1 cellular context compared by ENCODE assay signal in the genomic region with DNA sequence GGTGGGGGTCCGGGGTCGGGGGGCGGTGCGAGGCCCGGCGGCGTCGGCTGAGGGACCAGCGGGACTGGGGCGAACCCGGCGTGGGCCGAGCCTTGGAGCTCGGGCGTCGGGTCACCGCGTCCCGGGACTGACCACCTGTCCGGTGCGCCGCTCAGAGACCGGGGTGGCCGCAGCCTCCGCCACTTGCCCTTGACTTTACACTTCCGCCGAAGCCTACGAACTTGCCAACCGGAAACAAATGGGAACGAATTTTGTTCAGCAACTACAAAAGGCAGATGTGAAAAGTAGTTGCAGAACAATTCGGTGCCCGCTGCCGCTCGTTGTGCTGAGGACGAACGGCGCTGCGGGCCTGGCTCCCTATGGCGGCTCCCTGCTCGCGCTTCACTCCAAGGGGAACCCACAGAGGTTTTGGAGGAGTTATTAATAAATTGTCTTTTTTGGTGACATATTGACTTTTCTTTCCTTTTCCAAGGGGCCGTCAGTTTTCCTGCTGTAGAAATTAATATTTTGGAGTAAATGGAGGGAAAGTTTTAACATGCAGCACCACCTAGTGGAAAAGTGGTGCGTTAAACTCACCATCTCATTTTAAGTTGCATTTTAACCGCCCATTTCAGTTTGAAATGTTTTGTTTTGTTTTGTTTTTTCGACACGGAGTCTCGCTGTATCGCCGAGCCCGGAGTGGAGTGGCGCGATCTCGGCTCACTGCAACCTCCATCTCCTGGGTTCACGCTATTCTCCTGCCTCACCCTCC.
A peak's percentile ranks its signal among the peaks of the same experiment; 100 is the strongest.
TF ChIP-seq lines count a peak whose summit lies in the region.

No MANE protein-coding gene starts in this region.

TF ChIP-seq in GM12878, 131 proteins besides CTCF, POLR2A, EP300 and RAD21 (continued from another document):
- TF ChIP-seq, protein P1, sequence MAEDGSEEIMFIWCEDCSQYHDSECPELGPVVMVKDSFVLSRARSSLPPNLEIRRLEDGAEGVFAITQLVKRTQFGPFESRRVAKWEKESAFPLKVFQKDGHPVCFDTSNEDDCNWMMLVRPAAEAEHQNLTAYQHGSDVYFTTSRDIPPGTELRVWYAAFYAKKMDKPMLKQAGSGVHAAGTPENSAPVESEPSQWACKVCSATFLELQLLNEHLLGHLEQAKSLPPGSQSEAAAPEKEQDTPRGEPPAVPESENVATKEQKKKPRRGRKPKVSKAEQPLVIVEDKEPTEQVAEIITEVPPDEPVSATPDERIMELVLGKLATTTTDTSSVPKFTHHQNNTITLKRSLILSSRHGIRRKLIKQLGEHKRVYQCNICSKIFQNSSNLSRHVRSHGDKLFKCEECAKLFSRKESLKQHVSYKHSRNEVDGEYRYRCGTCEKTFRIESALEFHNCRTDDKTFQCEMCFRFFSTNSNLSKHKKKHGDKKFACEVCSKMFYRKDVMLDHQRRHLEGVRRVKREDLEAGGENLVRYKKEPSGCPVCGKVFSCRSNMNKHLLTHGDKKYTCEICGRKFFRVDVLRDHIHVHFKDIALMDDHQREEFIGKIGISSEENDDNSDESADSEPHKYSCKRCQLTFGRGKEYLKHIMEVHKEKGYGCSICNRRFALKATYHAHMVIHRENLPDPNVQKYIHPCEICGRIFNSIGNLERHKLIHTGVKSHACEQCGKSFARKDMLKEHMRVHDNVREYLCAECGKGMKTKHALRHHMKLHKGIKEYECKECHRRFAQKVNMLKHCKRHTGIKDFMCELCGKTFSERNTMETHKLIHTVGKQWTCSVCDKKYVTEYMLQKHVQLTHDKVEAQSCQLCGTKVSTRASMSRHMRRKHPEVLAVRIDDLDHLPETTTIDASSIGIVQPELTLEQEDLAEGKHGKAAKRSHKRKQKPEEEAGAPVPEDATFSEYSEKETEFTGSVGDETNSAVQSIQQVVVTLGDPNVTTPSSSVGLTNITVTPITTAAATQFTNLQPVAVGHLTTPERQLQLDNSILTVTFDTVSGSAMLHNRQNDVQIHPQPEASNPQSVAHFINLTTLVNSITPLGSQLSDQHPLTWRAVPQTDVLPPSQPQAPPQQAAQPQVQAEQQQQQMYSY (CRISPR knock-in tag; IDR thresholded peaks at IDR 0.05) = no peak
- no peak for TF ChIP-seq ZNF217 (IDR thresholded peaks at IDR 0.05)
- TF ChIP-seq, protein P2, sequence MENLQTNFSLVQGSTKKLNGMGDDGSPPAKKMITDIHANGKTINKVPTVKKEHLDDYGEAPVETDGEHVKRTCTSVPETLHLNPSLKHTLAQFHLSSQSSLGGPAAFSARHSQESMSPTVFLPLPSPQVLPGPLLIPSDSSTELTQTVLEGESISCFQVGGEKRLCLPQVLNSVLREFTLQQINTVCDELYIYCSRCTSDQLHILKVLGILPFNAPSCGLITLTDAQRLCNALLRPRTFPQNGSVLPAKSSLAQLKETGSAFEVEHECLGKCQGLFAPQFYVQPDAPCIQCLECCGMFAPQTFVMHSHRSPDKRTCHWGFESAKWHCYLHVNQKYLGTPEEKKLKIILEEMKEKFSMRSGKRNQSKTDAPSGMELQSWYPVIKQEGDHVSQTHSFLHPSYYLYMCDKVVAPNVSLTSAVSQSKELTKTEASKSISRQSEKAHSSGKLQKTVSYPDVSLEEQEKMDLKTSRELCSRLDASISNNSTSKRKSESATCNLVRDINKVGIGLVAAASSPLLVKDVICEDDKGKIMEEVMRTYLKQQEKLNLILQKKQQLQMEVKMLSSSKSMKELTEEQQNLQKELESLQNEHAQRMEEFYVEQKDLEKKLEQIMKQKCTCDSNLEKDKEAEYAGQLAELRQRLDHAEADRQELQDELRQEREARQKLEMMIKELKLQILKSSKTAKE (IDR thresholded peaks at IDR 0.05; ENCODE audit: low read depth, poor library complexity, severe bottlenecking) = peak; percentile 80
- no peak for TF ChIP-seq BRCA1 (IDR thresholded peaks at IDR 0.05; ENCODE audit: low read depth, low read length)
- no peak for TF ChIP-seq ATF7 (IDR thresholded peaks at IDR 0.05; ENCODE audit: low read depth)
- peak; percentile 34; the same call in 1 of the 2 replicates for TF ChIP-seq GABPA (IDR thresholded peaks at IDR 0.05; ENCODE audit: low read depth)
- TF ChIP-seq RBBP5 (conservative IDR thresholded peaks at IDR 0.05) = no peak
- TF ChIP-seq CHD2 (IDR thresholded peaks at IDR 0.05; ENCODE audit: borderline replicate concordance, low read depth, low read length) = no peak
- no peak for TF ChIP-seq HDGF (IDR thresholded peaks at IDR 0.05)
- TF ChIP-seq DPF2 (IDR thresholded peaks at IDR 0.05) = no peak
- no peak for TF ChIP-seq SREBF1 (IDR thresholded peaks at IDR 0.05; ENCODE audit: low read length)
- TF ChIP-seq SUPT20H (IDR thresholded peaks at IDR 0.05; ENCODE audit: borderline replicate concordance, control insufficient read depth, low read depth, low read length) = no peak
- TF ChIP-seq, protein P3, sequence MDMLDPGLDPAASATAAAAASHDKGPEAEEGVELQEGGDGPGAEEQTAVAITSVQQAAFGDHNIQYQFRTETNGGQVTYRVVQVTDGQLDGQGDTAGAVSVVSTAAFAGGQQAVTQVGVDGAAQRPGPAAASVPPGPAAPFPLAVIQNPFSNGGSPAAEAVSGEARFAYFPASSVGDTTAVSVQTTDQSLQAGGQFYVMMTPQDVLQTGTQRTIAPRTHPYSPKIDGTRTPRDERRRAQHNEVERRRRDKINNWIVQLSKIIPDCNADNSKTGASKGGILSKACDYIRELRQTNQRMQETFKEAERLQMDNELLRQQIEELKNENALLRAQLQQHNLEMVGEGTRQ (IDR thresholded peaks at IDR 0.05; ENCODE audit: borderline replicate concordance, low read depth, low read length) = no peak
- TF ChIP-seq MEF2B (IDR thresholded peaks at IDR 0.05; ENCODE audit: partially characterized antibody, poor library complexity, severe bottlenecking) = no peak
- TF ChIP-seq ZNF24 (IDR thresholded peaks at IDR 0.05) = no peak
- no peak for TF ChIP-seq KDM1A (IDR thresholded peaks at IDR 0.05; ENCODE audit: borderline replicate concordance)
- TF ChIP-seq SMAD1 (IDR thresholded peaks at IDR 0.05; ENCODE audit: low read depth, partially characterized antibody) = no peak
- no peak for TF ChIP-seq HDAC6 (IDR thresholded peaks at IDR 0.05; ENCODE audit: unreplicated experiment)
- TF ChIP-seq, protein P4, sequence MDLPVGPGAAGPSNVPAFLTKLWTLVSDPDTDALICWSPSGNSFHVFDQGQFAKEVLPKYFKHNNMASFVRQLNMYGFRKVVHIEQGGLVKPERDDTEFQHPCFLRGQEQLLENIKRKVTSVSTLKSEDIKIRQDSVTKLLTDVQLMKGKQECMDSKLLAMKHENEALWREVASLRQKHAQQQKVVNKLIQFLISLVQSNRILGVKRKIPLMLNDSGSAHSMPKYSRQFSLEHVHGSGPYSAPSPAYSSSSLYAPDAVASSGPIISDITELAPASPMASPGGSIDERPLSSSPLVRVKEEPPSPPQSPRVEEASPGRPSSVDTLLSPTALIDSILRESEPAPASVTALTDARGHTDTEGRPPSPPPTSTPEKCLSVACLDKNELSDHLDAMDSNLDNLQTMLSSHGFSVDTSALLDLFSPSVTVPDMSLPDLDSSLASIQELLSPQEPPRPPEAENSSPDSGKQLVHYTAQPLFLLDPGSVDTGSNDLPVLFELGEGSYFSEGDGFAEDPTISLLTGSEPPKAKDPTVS (IDR thresholded peaks at IDR 0.05; ENCODE audit: low read depth, low read length) = no peak
- no peak for TF ChIP-seq MTA2 (IDR thresholded peaks at IDR 0.05; ENCODE audit: low read depth)
- TF ChIP-seq FOS (IDR thresholded peaks at IDR 0.05; ENCODE audit: borderline replicate concordance, extremely low read depth, insufficient read length) = no peak
- no peak for TF ChIP-seq CHD4 (IDR thresholded peaks at IDR 0.05)
- TF ChIP-seq JUND (IDR thresholded peaks at IDR 0.05; ENCODE audit: low read depth, low read length) = no peak
- TF ChIP-seq TARDBP (IDR thresholded peaks at IDR 0.05; ENCODE audit: borderline replicate concordance) = no peak
- TF ChIP-seq PML (IDR thresholded peaks at IDR 0.05; ENCODE audit: low read length) = no peak
- TF ChIP-seq IKZF2 (IDR thresholded peaks at IDR 0.05) = peak; percentile 62 to 64
- peak; percentile 65 for TF ChIP-seq SMC3 (IDR thresholded peaks at IDR 0.05; ENCODE audit: borderline replicate concordance, low read length)
- TF ChIP-seq, protein P5, sequence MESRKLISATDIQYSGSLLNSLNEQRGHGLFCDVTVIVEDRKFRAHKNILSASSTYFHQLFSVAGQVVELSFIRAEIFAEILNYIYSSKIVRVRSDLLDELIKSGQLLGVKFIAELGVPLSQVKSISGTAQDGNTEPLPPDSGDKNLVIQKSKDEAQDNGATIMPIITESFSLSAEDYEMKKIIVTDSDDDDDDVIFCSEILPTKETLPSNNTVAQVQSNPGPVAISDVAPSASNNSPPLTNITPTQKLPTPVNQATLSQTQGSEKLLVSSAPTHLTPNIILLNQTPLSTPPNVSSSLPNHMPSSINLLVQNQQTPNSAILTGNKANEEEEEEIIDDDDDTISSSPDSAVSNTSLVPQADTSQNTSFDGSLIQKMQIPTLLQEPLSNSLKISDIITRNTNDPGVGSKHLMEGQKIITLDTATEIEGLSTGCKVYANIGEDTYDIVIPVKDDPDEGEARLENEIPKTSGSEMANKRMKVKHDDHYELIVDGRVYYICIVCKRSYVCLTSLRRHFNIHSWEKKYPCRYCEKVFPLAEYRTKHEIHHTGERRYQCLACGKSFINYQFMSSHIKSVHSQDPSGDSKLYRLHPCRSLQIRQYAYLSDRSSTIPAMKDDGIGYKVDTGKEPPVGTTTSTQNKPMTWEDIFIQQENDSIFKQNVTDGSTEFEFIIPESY (IDR thresholded peaks at IDR 0.05) = no peak
